Comparison of ENCODE assay signal across 24 cellular contexts in genomic region chr1:72064301-72064700, GRCh38.
A peak's percentile ranks its signal among the peaks of the same experiment; 100 is the strongest.
DNase-seq lines count a peak whose midpoint lies in the region; ATAC-seq and TF ChIP-seq lines count a peak whose summit lies in the region.
"Had no signal": no experiment of that assay in that cellular context is flagged by ENCODE, and none has a peak within 500 bp of the region (broad histone marks: within the 10 kb centered on the region; RNA-seq: fewer than 3 reads in every experiment).

No MANE protein-coding gene starts in this region.

- CTCF ChIA-PET in HEK293T (lab: Yijun Ruan, JAX): no interaction called here

- DNase-seq in Right ventricle myocardium inferior (ENCODE audit: missing footprints): no peak
- no peak for DNase-seq in cardiac septum (ENCODE audit: low spot score)
- DNase-seq in HT1080 (ENCODE audit: low read depth): peak; percentile 2
- no peak for DNase-seq in adipocyte (ENCODE audit: low read depth)
- DNase-seq in SW 1271 (lab: John Stamatoyannopoulos, UW): no peak
- no peak for DNase-seq in HEK293T (ENCODE audit: extremely low spot score)
- DNase-seq: CD4-positive, alpha-beta memory T cell; DMS153; GDM1; IMR-90; Karpas-422; MG63; NCI-H1092; NCI-H1436 treated with DMSO at 0.1 percent for 48 hours; NCI-H2029; NCI-H446 treated with DMSO at 0.1 percent for 48 hours; NCI-H69; PC-3; RPMI8226; SJCRH30 had no signal

- H3K27ac ChIP-seq in muscle layer of duodenum (ENCODE audit: low read length): no peak overlapping the region
- H3K27ac ChIP-seq: 22Rv1, BLaER1, SJCRH30 had no signal

- intact Hi-C loops in Right ventricle myocardium inferior (cut with DNase I): no loop called here
- intact Hi-C loops in cardiac septum (cut with DNase I): no loop called here

- peak overlapping the region; percentile 54 for H3K4me3 ChIP-seq in adipocyte (ENCODE audit: low read length)
- peak overlapping the region; percentile 9 to 16 for H3K4me3 ChIP-seq in muscle layer of duodenum (ENCODE audit: low read depth in 1 of 2, low read length in 2 of 2)
- H3K4me3 ChIP-seq: BLaER1, MG63, SJCRH30 had no signal

- H3K9me3 ChIP-seq in adipocyte (ENCODE audit: control insufficient read depth, low read length) (no peaks in the 10 kb centered on the region), muscle layer of duodenum (ENCODE audit: control insufficient read depth in 1 of 2, low read length in 2 of 2) (no peaks in the 10 kb centered on the region)
- H3K9me3 ChIP-seq: BLaER1, MG63, SJCRH30 had no signal

- no peaks in the 10 kb centered on the region for H3K27me3 ChIP-seq in adipocyte (replicated peaks; ENCODE audit: control insufficient read depth, insufficient read depth, low read length)
- H3K27me3 ChIP-seq in muscle layer of duodenum (ENCODE audit: low read depth, low read length): no peaks in the 10 kb centered on the region
- H3K27me3 ChIP-seq: BLaER1, MG63 had no signal

- POLR2A ChIA-PET in HEK293T (lab: Yijun Ruan, JAX): no interaction called here

- H3K9ac ChIP-seq in adipocyte (ENCODE audit: low read length): peak overlapping the region; percentile 32
- H3K9ac ChIP-seq: BLaER1 had no signal

- peaks cover 14% of the 10 kb centered on the region for H3K4me1 ChIP-seq in adipocyte (ENCODE audit: control insufficient read depth, insufficient read depth, low read length)
- peaks cover 0 to 6% of the 10 kb centered on the region in 2 donors for H3K4me1 ChIP-seq in muscle layer of duodenum (ENCODE audit: control insufficient read depth in 1 of 2, insufficient read depth in 2 of 2, low read length in 2 of 2)
- H3K4me1 ChIP-seq: BLaER1, SJCRH30 had no signal

- peak; percentile 44 for ATAC-seq in Right ventricle myocardium inferior
- no peak for ATAC-seq in HG02759 (IDR thresholded peaks at IDR 0.05; ENCODE audit: unreplicated experiment)

- H3K36me3 ChIP-seq in adipocyte (ENCODE audit: control insufficient read depth, insufficient read depth, low read length, severe bottlenecking) (no peaks in the 10 kb centered on the region), muscle layer of duodenum (ENCODE audit: control insufficient read depth in 1 of 2, insufficient read depth in 2 of 2, low read length in 2 of 2) (no peaks in the 10 kb centered on the region)
- H3K36me3 ChIP-seq: BLaER1, MG63, SJCRH30 had no signal

TF ChIP-seq in HEK293T, 16 proteins besides CTCF, POLR2A, EP300 and RAD21:
- no peak for TF ChIP-seq ARNT (IDR thresholded peaks at IDR 0.05)
- no peak for TF ChIP-seq L3MBTL2 (conservative IDR thresholded peaks at IDR 0.05)
- TF ChIP-seq SP1 (IDR thresholded peaks at IDR 0.05): no peak
- no peak for TF ChIP-seq TARDBP (IDR thresholded peaks at IDR 0.05)
- no peak for TF ChIP-seq FOXA1 (IDR thresholded peaks at IDR 0.05)
- TF ChIP-seq FOXK2 (IDR thresholded peaks at IDR 0.05): no peak
- no peak for TF ChIP-seq LEF1 (IDR thresholded peaks at IDR 0.05; ENCODE audit: borderline replicate concordance)
- TF ChIP-seq SUZ12 (IDR thresholded peaks at IDR 0.05): no peak
- TF ChIP-seq, protein P1, sequence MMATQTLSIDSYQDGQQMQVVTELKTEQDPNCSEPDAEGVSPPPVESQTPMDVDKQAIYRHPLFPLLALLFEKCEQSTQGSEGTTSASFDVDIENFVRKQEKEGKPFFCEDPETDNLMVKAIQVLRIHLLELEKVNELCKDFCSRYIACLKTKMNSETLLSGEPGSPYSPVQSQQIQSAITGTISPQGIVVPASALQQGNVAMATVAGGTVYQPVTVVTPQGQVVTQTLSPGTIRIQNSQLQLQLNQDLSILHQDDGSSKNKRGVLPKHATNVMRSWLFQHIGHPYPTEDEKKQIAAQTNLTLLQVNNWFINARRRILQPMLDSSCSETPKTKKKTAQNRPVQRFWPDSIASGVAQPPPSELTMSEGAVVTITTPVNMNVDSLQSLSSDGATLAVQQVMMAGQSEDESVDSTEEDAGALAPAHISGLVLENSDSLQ (IDR thresholded peaks at IDR 0.05): no peak
- no peak for TF ChIP-seq BHLHE40 (IDR thresholded peaks at IDR 0.05; ENCODE audit: borderline replicate concordance)
